12 cellular contexts compared by ENCODE assay signal in genomic region chr9:91944711-91945110, GRCh38. TPM values are rescaled to one million over a fixed set of nuclear protein-coding genes. Genes with fewer than 3 reads are reported as not detected.
"Had no signal": no experiment of that assay in that cellular context is flagged by ENCODE, and none has a peak within 500 bp of the region (broad histone marks: within the 10 kb centered on the region; RNA-seq: fewer than 3 reads in every experiment).

No MANE protein-coding gene starts in this region.

- ATAC-seq: gastrocnemius medialis; stimulated activated naive CD8-positive, alpha-beta T cell treated with anti-CD3 and anti-CD28 coated beads, Interleukin-15, amount 100 ng/mL, for 72 hours had no signal

- H3K9me3 Mint-ChIP-seq: activated T-cell treated with anti-CD3 and anti-CD28 coated beads, Interleukin-2, amount 50 U/mL, for 72 hours had no signal

- H3K4me3 Mint-ChIP-seq: activated T-cell treated with anti-CD3 and anti-CD28 coated beads, Interleukin-2, amount 50 U/mL, for 72 hours; stimulated activated naive CD8-positive, alpha-beta T cell treated with anti-CD3 and anti-CD28 coated beads, Interleukin-15, amount 100 ng/mL, for 72 hours had no signal

- H3K27ac ChIP-seq: gastrocnemius medialis had no signal

- H3K27ac Mint-ChIP-seq: activated T-cell treated with anti-CD3 and anti-CD28 coated beads, Interleukin-2, amount 50 U/mL, for 72 hours; stimulated activated naive CD8-positive, alpha-beta T cell treated with anti-CD3 and anti-CD28 coated beads, Interleukin-15, amount 100 ng/mL, for 72 hours had no signal

- H3K36me3 ChIP-seq: gastrocnemius medialis, ovary, vagina had no signal

- H3K9me3 ChIP-seq: gastrocnemius medialis, ovary, vagina had no signal

- H3K27me3 ChIP-seq: ovary, vagina had no signal

- DNase-seq: activated CD4-positive, alpha-beta T cell treated with anti-CD3 and anti-CD28 coated beads, Interleukin-2, amount 50 U/mL, for 48 hours; activated T-cell treated with anti-CD3 and anti-CD28 coated beads, Interleukin-2, amount 50 U/mL, for 72 hours; aorta; gastrocnemius medialis; hippocampal formation; ovary; stimulated activated CD4-positive, alpha-beta T cell treated with anti-CD3 and anti-CD28 coated beads, Interleukin-4, amount 100 ng/mL, for 4 hours; stimulated activated naive CD8-positive, alpha-beta T cell treated with anti-CD3 and anti-CD28 coated beads, Interleukin-15, amount 100 ng/mL, for 72 hours; T-helper 2 cell had no signal

- H3K4me3 ChIP-seq: gastrocnemius medialis, lung, ovary had no signal

RNA-seq across cellular contexts. Expression of gene ROR2, which starts 5.3 kb away (rescaled TPM):
- total RNA-seq: endothelial cell of umbilical vein had no signal
- polyA plus RNA-seq: aorta, endothelial cell of umbilical vein had no signal
